In genomic region chr22:19450363-19451175, GRCh38 we compare ENCODE assay signal across 1 cellular context.
TF ChIP-seq lines count a peak whose summit lies in the region.

No MANE protein-coding gene starts in this region.

TF ChIP-seq in K562, 482 proteins besides CTCF, POLR2A, EP300 and RAD21:
- TF ChIP-seq EWSR1 (IDR thresholded peaks at IDR 0.05; ENCODE audit: borderline replicate concordance, low read depth, partially characterized antibody) (no peak), RBM25 (IDR thresholded peaks at IDR 0.05; ENCODE audit: low read depth, low read length, severe bottlenecking) (peak; percentile 53), KDM1A (IDR thresholded peaks at IDR 0.05) (no peak), RFX5 (IDR thresholded peaks at IDR 0.05; ENCODE audit: low read depth, low read length) (no peak), ZKSCAN3 (CRISPR knock-in tag; IDR thresholded peaks at IDR 0.05) (peak; percentile 24; the same call in 1 of the 2 replicates), THRA (IDR thresholded peaks at IDR 0.05) (no peak), FOXP1 (CRISPR knock-in tag; IDR thresholded peaks at IDR 0.05) (no peak), RBM22 (IDR thresholded peaks at IDR 0.05; ENCODE audit: low read depth, low read length, poor library complexity, severe bottlenecking) (no peak), NFRKB (IDR thresholded peaks at IDR 0.05; ENCODE audit: low read depth) (no peak), ZFP91 (CRISPR knock-in tag; IDR thresholded peaks at IDR 0.05) (no peak), TAF1 (IDR thresholded peaks at IDR 0.05; ENCODE audit: control insufficient read depth, extremely low read depth, insufficient read depth, low read length, severe bottlenecking) (no peak), SNRNP70 (optimal IDR thresholded peaks at IDR 0.05; ENCODE audit: low read depth, low read length) (no peak), ZNF140 (CRISPR knock-in tag; IDR thresholded peaks at IDR 0.05) (no peak), HOXB6 (CRISPR knock-in tag; IDR thresholded peaks at IDR 0.05; ENCODE audit: borderline replicate concordance) (no peak), NFXL1 (CRISPR knock-in tag; IDR thresholded peaks at IDR 0.05) (0 out of 2 replicates have a peak, but pooled peaks have one; percentile 45), TCF15 (CRISPR knock-in tag; IDR thresholded peaks at IDR 0.05) (peak; percentile 70; the same call in 1 of the 2 replicates), PHTF2 (CRISPR knock-in tag; IDR thresholded peaks at IDR 0.05) (no peak), ZNF764 (CRISPR knock-in tag; IDR thresholded peaks at IDR 0.05; ENCODE audit: low read depth) (0 out of 2 replicates have a peak, but pooled peaks have one; percentile 39), MECOM (CRISPR knock-in tag; IDR thresholded peaks at IDR 0.05) (no peak), SETDB1 (IDR thresholded peaks at IDR 0.05; ENCODE audit: low read length) (peak; percentile 47), BCOR (IDR thresholded peaks at IDR 0.05) (0 out of 2 replicates have a peak, but pooled peaks have one; percentile 20), ZFP1 (CRISPR knock-in tag; IDR thresholded peaks at IDR 0.05) (0 out of 2 replicates have a peak, but pooled peaks have one; percentile 30), POLR2AphosphoS5 (IDR thresholded peaks at IDR 0.05; ENCODE audit: control insufficient read depth, insufficient read depth, low read depth, low read length) (peak; percentile 8; the same call in 1 of the 2 replicates), ZNF668 (CRISPR knock-in tag; IDR thresholded peaks at IDR 0.05) (no peak), THRAP3 (IDR thresholded peaks at IDR 0.05; ENCODE audit: borderline replicate concordance) (no peak), ZNF280B (CRISPR knock-in tag; IDR thresholded peaks at IDR 0.05) (0 out of 2 replicates have a peak, but pooled peaks have one; percentile 14), MTA1 (IDR thresholded peaks at IDR 0.05; ENCODE audit: borderline replicate concordance) (no peak), KDM5B (IDR thresholded peaks at IDR 0.05; ENCODE audit: insufficient replicate concordance, low read depth, low read length) (no peak), NR2F6 (CRISPR knock-in tag; IDR thresholded peaks at IDR 0.05) (0 out of 2 replicates have a peak, but pooled peaks have one; percentile 8), ESRRB (CRISPR knock-in tag; IDR thresholded peaks at IDR 0.05; ENCODE audit: borderline replicate concordance) (no peak), NR4A1 (CRISPR knock-in tag; IDR thresholded peaks at IDR 0.05) (peak; percentile 39; the same call in 1 of the 2 replicates), NR4A1 (tag; IDR thresholded peaks at IDR 0.05) (no peak), PHF20 (IDR thresholded peaks at IDR 0.05; ENCODE audit: partially characterized antibody) (no peak), ZFP30 (CRISPR knock-in tag; IDR thresholded peaks at IDR 0.05; ENCODE audit: borderline replicate concordance) (peak; percentile 66; the same call in 1 of the 2 replicates), ZNF212 (CRISPR knock-in tag; IDR thresholded peaks at IDR 0.05) (no peak), HNRNPLL (IDR thresholded peaks at IDR 0.05; ENCODE audit: low read depth, low read length, poor library complexity, severe bottlenecking) (no peak), SUPT5H (IDR thresholded peaks at IDR 0.05) (0 out of 2 replicates have a peak, but pooled peaks have one; percentile 23), ZNF277 (CRISPR knock-in tag; IDR thresholded peaks at IDR 0.05; ENCODE audit: borderline replicate concordance) (peak; percentile 63; the same call in 1 of the 2 replicates), ZBTB12 (CRISPR knock-in tag; IDR thresholded peaks at IDR 0.05) (0 out of 2 replicates have a peak, but pooled peaks have one; percentile 6), LARP7 (IDR thresholded peaks at IDR 0.05) (no peak)
TF ChIP-seq in K562: peak in this region for 16.
